8 cellular contexts compared by ENCODE assay signal in the genomic region with DNA sequence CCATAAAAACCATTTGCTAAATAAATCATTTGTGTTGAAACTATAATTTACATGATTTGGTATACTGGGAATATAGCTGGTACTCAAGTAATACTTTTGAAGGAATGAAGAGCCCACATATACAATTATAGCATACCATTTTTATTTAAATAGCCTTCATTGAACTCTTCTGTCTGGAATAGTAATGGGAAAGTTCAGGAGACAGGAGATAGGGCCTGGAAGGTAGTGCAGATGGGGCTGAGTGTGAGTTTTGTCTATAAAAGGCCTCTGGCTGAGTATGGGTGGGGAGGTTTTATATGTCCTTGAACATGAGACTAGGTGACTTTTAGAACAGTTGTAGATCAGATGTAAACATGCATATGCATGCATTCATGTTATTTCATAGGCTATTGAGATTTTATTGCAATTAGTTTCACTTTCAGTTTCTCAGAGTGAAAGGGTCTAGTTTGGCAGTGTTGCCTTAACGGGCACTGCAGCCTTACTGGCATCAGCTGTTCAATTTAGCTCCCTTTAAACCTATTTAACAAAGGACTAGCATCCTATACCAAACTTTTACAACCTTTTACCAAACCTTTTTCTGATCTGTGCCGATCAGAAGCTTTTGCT. TPM values are rescaled to one million over a fixed set of nuclear protein-coding genes. Genes with fewer than 3 reads are reported as not detected.
DNase-seq lines count a peak whose midpoint lies in the region; ATAC-seq, FAIRE-seq and TF ChIP-seq lines count a peak whose summit lies in the region.

No MANE protein-coding gene starts in this region.

- H3K9me3 ChIP-seq in stomach smooth muscle (ENCODE audit: control insufficient read depth in 2 of 2, low read length in 2 of 2) = no peaks in the 10 kb centered on the region

- DNase-seq in AG08395 (ENCODE audit: low spot score) (peak; percentile 36), GM12892 (ENCODE audit: insufficient read length) (no peak), NCI-H2029 treated with DMSO at 0.1 percent for 48 hours (lab: John Stamatoyannopoulos, UW) (peak; percentile 51), astrocyte of the hippocampus (ENCODE audit: low read depth, low spot score) (peak; percentile 68), kidney epithelial cell (ENCODE audit: low read depth) (no peak), iPS-NIHi11 (ENCODE audit: low spot score) (no peak)

- ATAC-seq in HG02678 (IDR thresholded peaks at IDR 0.05; ENCODE audit: unreplicated experiment) = peak; percentile 88

- TF ChIP-seq POLR2A in GM12892 (IDR thresholded peaks at IDR 0.05; ENCODE audit: low read depth, low read length) = 0 out of 2 replicates have a peak, but pooled peaks have one; percentile 40

- H3K27ac ChIP-seq in stomach smooth muscle (ENCODE audit: low read length) = peak overlapping the region; percentile 67

- H3K36me3 ChIP-seq in kidney epithelial cell (ENCODE audit: control insufficient read depth, insufficient read depth, low read length) (no peaks in the 10 kb centered on the region), stomach smooth muscle (ENCODE audit: control insufficient read depth in 2 of 2, insufficient read depth in 2 of 2, low read length in 2 of 2) (no peaks in the 10 kb centered on the region)

- TF ChIP-seq CTCF in kidney epithelial cell (IDR thresholded peaks at IDR 0.05; ENCODE audit: insufficient read depth, low read length, poor library complexity, severe bottlenecking) = no peak

- H3K9ac ChIP-seq in stomach smooth muscle (ENCODE audit: low read length in 2 of 2) = peak overlapping the region; percentile 2 to 12

- H3K27me3 ChIP-seq in kidney epithelial cell (ENCODE audit: control insufficient read depth, insufficient read depth, low read length) (no peaks in the 10 kb centered on the region), stomach smooth muscle (ENCODE audit: control insufficient read depth in 1 of 2, insufficient read depth in 2 of 2, low read length in 2 of 2) (no peaks in the 10 kb centered on the region)

- peak; percentile 84 for FAIRE-seq in GM12892 (lab: Jason Lieb, UNC)

- H3K4me1 ChIP-seq in stomach smooth muscle (ENCODE audit: control insufficient read depth, insufficient read depth, low read length) = no peaks in the 10 kb centered on the region

- peak overlapping the region; percentile 27 for H3K4me3 ChIP-seq in kidney epithelial cell (ENCODE audit: low read depth, low read length)
- H3K4me3 ChIP-seq in stomach smooth muscle (ENCODE audit: low read length in 2 of 2) = peak overlapping the region; percentile 42 to 66

RNA-seq across cellular contexts. Expression of gene CGGBP1, which starts 27.2 kb away (rescaled TPM):
- polyA plus RNA-seq in GM12892 (2012; ENCODE audit: missing spikeins) = 46.1 TPM
- total RNA-seq in kidney epithelial cell = 51.6 and 53.4 TPM in 2 replicates

RNA-seq across cellular contexts. Expression of gene ZNF654, which starts 27.4 kb away (rescaled TPM):
- 13.6 TPM for polyA plus RNA-seq in GM12892 (2012; ENCODE audit: missing spikeins)
- total RNA-seq in kidney epithelial cell = 6.6 and 6.8 TPM in 2 replicates

Comparison
In these comparisons a context has a peak if more than half of its experiments do, and no peak if none do; other contexts are left out.
1. DNase-seq: peak in AG08395 (single experiment), NCI-H2029 treated with DMSO at 0.1 percent for 48 hours (single experiment) and astrocyte of the hippocampus (single experiment); none in GM12892 (single experiment), kidney epithelial cell (single experiment) and iPS-NIHi11 (single experiment).